Comparison of ENCODE assay signal across 9 cellular contexts in genomic region chr1:97820470-97821188, GRCh38.
DNase-seq lines count a peak whose midpoint lies in the region; ATAC-seq and TF ChIP-seq lines count a peak whose summit lies in the region.
"Had no signal": no experiment of that assay in that cellular context is flagged by ENCODE, and none has a peak within 500 bp of the region (broad histone marks: within the 10 kb centered on the region; RNA-seq: fewer than 3 reads in every experiment).

No MANE protein-coding gene starts in this region.

- H3K4me3 Mint-ChIP-seq in activated CD4-positive, alpha-beta T cell treated with anti-CD3 and anti-CD28 coated beads for 36 hours: no peak overlapping the region
- no peak overlapping the region for H3K4me3 Mint-ChIP-seq in stimulated activated effector memory CD8-positive, alpha-beta T cell treated with anti-CD3 and anti-CD28 coated beads, Interleukin-12 subunit alpha, Interleukin-12 subunit beta, amount 100 ng/mL, for 72 hours
- H3K4me3 Mint-ChIP-seq in activated T-helper 2 cell treated with anti-CD3 and anti-CD28 coated beads, Interferon-gamma antibody, Interleukin-2, Interleukin-4, amounts not matched to agents 10 μg/mL and 5 μg/mL and 100 μg/mL, durations not matched to agents 14 hours and 24 hours and 36 hours (ENCODE audit: low read depth): no peak overlapping the region
- H3K4me3 Mint-ChIP-seq: activated T-cell treated with anti-CD3 and anti-CD28 coated beads, Interleukin-2, amount 50 U/mL, for 72 hours had no signal

- no peaks in the 10 kb centered on the region for H3F3A ChIP-seq in OCI-LY1 (ENCODE audit: insufficient read depth, low read length)

- no peaks in the 10 kb centered on the region for H3K9me2 ChIP-seq in OCI-LY1 (ENCODE audit: low read depth, low read length)

- no peak overlapping the region for H3K4me3 ChIP-seq in OCI-LY1 (ENCODE audit: low read depth, low read length, poor library complexity, severe bottlenecking)

- H3K9me3 ChIP-seq in OCI-LY1 (ENCODE audit: low read length): no peaks in the 10 kb centered on the region

- intact Hi-C loops in activated CD4-positive, alpha-beta T cell treated with anti-CD3 and anti-CD28 coated beads for 36 hours (cut with DNase I, micrococcal nuclease): loop anchor here (1.0 to 5.0 kb wide), 5 partner anchors 230 to 854 kb away; no protein-coding TSS in a partner anchor
- intact Hi-C loops in activated T-helper 2 cell treated with anti-CD3 and anti-CD28 coated beads, Interferon-gamma antibody, Interleukin-2, Interleukin-4, amounts not matched to agents 10 μg/mL and 5 μg/mL and 100 μg/mL, durations not matched to agents 14 hours and 24 hours and 36 hours (cut with micrococcal nuclease): loop anchor here (2.0 to 10.0 kb wide), 5 partner anchors 153 to 854 kb away; no protein-coding TSS in a partner anchor

- peak; percentile 39 for ATAC-seq in activated CD4-positive, alpha-beta T cell treated with anti-CD3 and anti-CD28 coated beads for 36 hours
- peak; percentile 77 for ATAC-seq in HG02938 (IDR thresholded peaks at IDR 0.05; ENCODE audit: unreplicated experiment)
- peak; percentile 39 for ATAC-seq in stimulated activated effector memory CD8-positive, alpha-beta T cell treated with anti-CD3 and anti-CD28 coated beads, Interleukin-12 subunit alpha, Interleukin-12 subunit beta, amount 100 ng/mL, for 72 hours

- no peaks in the 10 kb centered on the region for H3K4me1 Mint-ChIP-seq in activated CD4-positive, alpha-beta T cell treated with anti-CD3 and anti-CD28 coated beads for 36 hours
- no peaks in the 10 kb centered on the region for H3K4me1 Mint-ChIP-seq in stimulated activated effector memory CD8-positive, alpha-beta T cell treated with anti-CD3 and anti-CD28 coated beads, Interleukin-12 subunit alpha, Interleukin-12 subunit beta, amount 100 ng/mL, for 72 hours
- no peaks in the 10 kb centered on the region for H3K4me1 Mint-ChIP-seq in activated T-helper 2 cell treated with anti-CD3 and anti-CD28 coated beads, Interferon-gamma antibody, Interleukin-2, Interleukin-4, amounts not matched to agents 10 μg/mL and 5 μg/mL and 100 μg/mL, durations not matched to agents 14 hours and 24 hours and 36 hours (ENCODE audit: low read depth)

- no peaks in the 10 kb centered on the region for H3K27me3 ChIP-seq in OCI-LY1 (ENCODE audit: insufficient read depth, low read length)

- no peaks in the 10 kb centered on the region for H3K4me1 ChIP-seq in OCI-LY1 (ENCODE audit: insufficient read depth, low read length, severe bottlenecking)

- H3K9me3 Mint-ChIP-seq in activated CD4-positive, alpha-beta T cell treated with anti-CD3 and anti-CD28 coated beads for 36 hours (ENCODE audit: low read depth): no peaks in the 10 kb centered on the region
- no peaks in the 10 kb centered on the region for H3K9me3 Mint-ChIP-seq in stimulated activated effector memory CD8-positive, alpha-beta T cell treated with anti-CD3 and anti-CD28 coated beads, Interleukin-12 subunit alpha, Interleukin-12 subunit beta, amount 100 ng/mL, for 72 hours
- no peaks in the 10 kb centered on the region for H3K9me3 Mint-ChIP-seq in activated T-helper 2 cell treated with anti-CD3 and anti-CD28 coated beads, Interferon-gamma antibody, Interleukin-2, Interleukin-4, amounts not matched to agents 10 μg/mL and 5 μg/mL and 100 μg/mL, durations not matched to agents 14 hours and 24 hours and 36 hours
- H3K9me3 Mint-ChIP-seq: activated T-cell treated with anti-CD3 and anti-CD28 coated beads, Interleukin-2, amount 50 U/mL, for 72 hours had no signal

- H3K27ac ChIP-seq in OCI-LY1 (ENCODE audit: low read depth, low read length, poor library complexity, severe bottlenecking): no peak overlapping the region

- H3K27ac Mint-ChIP-seq in activated CD4-positive, alpha-beta T cell treated with anti-CD3 and anti-CD28 coated beads for 36 hours: no peak overlapping the region
- no peak overlapping the region for H3K27ac Mint-ChIP-seq in stimulated activated effector memory CD8-positive, alpha-beta T cell treated with anti-CD3 and anti-CD28 coated beads, Interleukin-12 subunit alpha, Interleukin-12 subunit beta, amount 100 ng/mL, for 72 hours
- no peak overlapping the region for H3K27ac Mint-ChIP-seq in activated T-helper 2 cell treated with anti-CD3 and anti-CD28 coated beads, Interferon-gamma antibody, Interleukin-2, Interleukin-4, amounts not matched to agents 10 μg/mL and 5 μg/mL and 100 μg/mL, durations not matched to agents 14 hours and 24 hours and 36 hours
- H3K27ac Mint-ChIP-seq: activated T-cell treated with anti-CD3 and anti-CD28 coated beads, Interleukin-2, amount 50 U/mL, for 72 hours had no signal

- no peaks in the 10 kb centered on the region for H3K27me3 Mint-ChIP-seq in activated CD4-positive, alpha-beta T cell treated with anti-CD3 and anti-CD28 coated beads for 36 hours
- H3K27me3 Mint-ChIP-seq in activated T-helper 2 cell treated with anti-CD3 and anti-CD28 coated beads, Interferon-gamma antibody, Interleukin-2, Interleukin-4, amounts not matched to agents 10 μg/mL and 5 μg/mL and 100 μg/mL, durations not matched to agents 14 hours and 24 hours and 36 hours (ENCODE audit: low read depth): no peaks in the 10 kb centered on the region

- POLR2A ChIA-PET in activated CD4-positive, alpha-beta T cell treated with anti-CD3 and anti-CD28 coated beads for 36 hours (lab: Charles Lee): no interaction called here

- H3K79me2 ChIP-seq in OCI-LY1 (ENCODE audit: insufficient read depth, low read length): no peaks in the 10 kb centered on the region

- H2AFZ ChIP-seq in OCI-LY1 (ENCODE audit: low read length): no peak overlapping the region

- no peaks in the 10 kb centered on the region for H4K20me1 ChIP-seq in OCI-LY1 (ENCODE audit: insufficient read depth, low read length)

- CTCF ChIA-PET in activated CD4-positive, alpha-beta T cell treated with anti-CD3 and anti-CD28 coated beads for 36 hours (lab: Charles Lee): interaction anchor here (1.0 to 1.4 kb wide), 6 partner anchors 12 to 682 kb away, joined by 3 to 5 read pairs (median 4); no protein-coding TSS in a partner anchor

- no peaks in the 10 kb centered on the region for H3K36me3 Mint-ChIP-seq in activated CD4-positive, alpha-beta T cell treated with anti-CD3 and anti-CD28 coated beads for 36 hours (ENCODE audit: low read depth)
- H3K36me3 Mint-ChIP-seq in stimulated activated effector memory CD8-positive, alpha-beta T cell treated with anti-CD3 and anti-CD28 coated beads, Interleukin-12 subunit alpha, Interleukin-12 subunit beta, amount 100 ng/mL, for 72 hours: no peaks in the 10 kb centered on the region
- H3K36me3 Mint-ChIP-seq in activated T-helper 2 cell treated with anti-CD3 and anti-CD28 coated beads, Interferon-gamma antibody, Interleukin-2, Interleukin-4, amounts not matched to agents 10 μg/mL and 5 μg/mL and 100 μg/mL, durations not matched to agents 14 hours and 24 hours and 36 hours (ENCODE audit: low read depth): no peaks in the 10 kb centered on the region

- peak; percentile 62 for TF ChIP-seq CTCF in OCI-LY1 (IDR thresholded peaks at IDR 0.05; ENCODE audit: low read length)

- no peak overlapping the region for H3K9ac ChIP-seq in OCI-LY1 (ENCODE audit: low read length)

- no peak for DNase-seq in activated CD4-positive, alpha-beta T cell treated with anti-CD3 and anti-CD28 coated beads for 36 hours
- DNase-seq in activated CD4-positive, alpha-beta T cell treated with anti-CD3 and anti-CD28 coated beads, Interleukin-2, amount 50 U/mL, for 1 hour: no peak
- DNase-seq in fibroblast of peridontal ligament (ENCODE audit: extremely low read depth): peak; percentile 66
- DNase-seq in stimulated activated effector memory CD8-positive, alpha-beta T cell treated with anti-CD3 and anti-CD28 coated beads, Interleukin-12 subunit alpha, Interleukin-12 subunit beta, amount 100 ng/mL, for 72 hours (ENCODE audit: low spot score in 2 of 2): no peak
- no peak for DNase-seq in activated T-helper 2 cell treated with anti-CD3 and anti-CD28 coated beads, Interferon-gamma antibody, Interleukin-2, Interleukin-4, amounts not matched to agents 10 μg/mL and 5 μg/mL and 100 μg/mL, durations not matched to agents 14 hours and 24 hours and 36 hours (ENCODE audit: low spot score)
- DNase-seq in hepatic stellate cell (ENCODE audit: low spot score): no peak

- no peak overlapping the region for H3K4me2 ChIP-seq in OCI-LY1 (ENCODE audit: low read length)

- no peaks in the 10 kb centered on the region for H3K36me3 ChIP-seq in OCI-LY1 (ENCODE audit: insufficient read depth, low read length)
